1 cellular context compared by ENCODE assay signal in the genomic region with DNA sequence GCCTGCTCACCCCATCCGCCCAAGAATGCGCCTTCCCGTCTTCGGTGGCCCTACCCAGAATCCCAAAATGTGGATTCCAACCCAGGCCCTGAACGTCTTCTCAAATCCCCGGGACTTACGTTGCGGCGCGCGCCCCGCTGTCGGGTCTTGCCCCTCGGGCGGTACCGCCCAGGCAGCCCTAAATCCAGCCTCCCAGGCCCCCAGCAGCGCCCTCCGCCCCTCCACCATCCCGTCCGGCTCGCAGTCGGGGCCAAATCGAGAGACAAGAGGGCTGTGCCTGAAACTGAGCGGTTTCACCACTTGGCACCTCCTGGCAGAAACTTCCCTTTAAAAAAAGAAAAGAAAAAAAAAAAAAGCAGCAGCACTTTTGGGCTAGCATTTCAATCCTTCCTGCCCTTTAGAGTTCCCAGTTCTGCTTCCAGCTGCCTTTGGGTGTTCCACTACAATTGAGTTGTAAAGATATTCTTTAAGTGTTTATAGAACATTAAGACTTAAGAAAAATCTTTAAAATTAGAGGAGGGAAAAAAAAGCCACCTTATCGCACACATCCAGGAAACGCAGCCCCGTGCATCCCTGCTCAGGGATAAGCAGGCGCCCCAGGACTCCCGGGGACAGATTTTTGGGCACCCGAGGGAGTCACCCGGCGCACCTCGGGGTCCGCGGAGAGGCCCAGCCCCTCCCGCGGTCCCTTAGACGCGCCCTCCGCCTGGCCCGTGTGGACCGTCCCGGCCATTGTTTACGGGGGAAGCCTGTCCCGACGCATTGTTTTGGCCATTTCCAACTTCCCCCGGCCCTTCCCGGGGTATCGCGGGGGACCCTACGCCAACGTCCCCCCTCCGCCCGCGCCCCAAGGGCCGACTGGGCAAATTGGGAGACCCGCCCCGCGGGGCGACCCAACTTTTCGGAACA.
TF ChIP-seq lines count a peak whose summit lies in the region.

No MANE protein-coding gene starts in this region.

TF ChIP-seq in SK-N-SH, 30 proteins besides CTCF, POLR2A, EP300 and RAD21:
- TF ChIP-seq TCF12 (IDR thresholded peaks at IDR 0.05): no peak
- TF ChIP-seq, protein P1, sequence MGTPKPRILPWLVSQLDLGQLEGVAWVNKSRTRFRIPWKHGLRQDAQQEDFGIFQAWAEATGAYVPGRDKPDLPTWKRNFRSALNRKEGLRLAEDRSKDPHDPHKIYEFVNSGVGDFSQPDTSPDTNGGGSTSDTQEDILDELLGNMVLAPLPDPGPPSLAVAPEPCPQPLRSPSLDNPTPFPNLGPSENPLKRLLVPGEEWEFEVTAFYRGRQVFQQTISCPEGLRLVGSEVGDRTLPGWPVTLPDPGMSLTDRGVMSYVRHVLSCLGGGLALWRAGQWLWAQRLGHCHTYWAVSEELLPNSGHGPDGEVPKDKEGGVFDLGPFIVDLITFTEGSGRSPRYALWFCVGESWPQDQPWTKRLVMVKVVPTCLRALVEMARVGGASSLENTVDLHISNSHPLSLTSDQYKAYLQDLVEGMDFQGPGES (IDR thresholded peaks at IDR 0.05; ENCODE audit: low read depth, low read length): no peak
- no peak for TF ChIP-seq EZH2phosphoT487 (IDR thresholded peaks at IDR 0.05; ENCODE audit: borderline replicate concordance, low read depth)
- TF ChIP-seq YY1 (IDR thresholded peaks at IDR 0.05; ENCODE audit: low read depth): no peak
- no peak for TF ChIP-seq SIN3A (IDR thresholded peaks at IDR 0.05; ENCODE audit: borderline replicate concordance, low read depth, low read length)
- no peak for TF ChIP-seq GABPA (IDR thresholded peaks at IDR 0.05; ENCODE audit: low read depth)
- TF ChIP-seq TAF1 (IDR thresholded peaks at IDR 0.05; ENCODE audit: borderline replicate concordance, low read depth, low read length): no peak
- no peak for TF ChIP-seq GATA2 (CRISPR knock-in tag; IDR thresholded peaks at IDR 0.05)
- no peak for TF ChIP-seq FOSL2 (IDR thresholded peaks at IDR 0.05; ENCODE audit: borderline replicate concordance, low read depth)
- TF ChIP-seq NRF1 (IDR thresholded peaks at IDR 0.05; ENCODE audit: low read depth, low read length): no peak
- TF ChIP-seq MXI1 (IDR thresholded peaks at IDR 0.05; ENCODE audit: low read depth, low read length): no peak
- TF ChIP-seq CHD2 (IDR thresholded peaks at IDR 0.05; ENCODE audit: low read length, partially characterized antibody): no peak
- TF ChIP-seq RFX5 (IDR thresholded peaks at IDR 0.05; ENCODE audit: low read length): no peak
- no peak for TF ChIP-seq RXRA (IDR thresholded peaks at IDR 0.05; ENCODE audit: borderline replicate concordance, low read depth)
- no peak for TF ChIP-seq FOXM1 (IDR thresholded peaks at IDR 0.05; ENCODE audit: low read depth)
- TF ChIP-seq, protein P2, sequence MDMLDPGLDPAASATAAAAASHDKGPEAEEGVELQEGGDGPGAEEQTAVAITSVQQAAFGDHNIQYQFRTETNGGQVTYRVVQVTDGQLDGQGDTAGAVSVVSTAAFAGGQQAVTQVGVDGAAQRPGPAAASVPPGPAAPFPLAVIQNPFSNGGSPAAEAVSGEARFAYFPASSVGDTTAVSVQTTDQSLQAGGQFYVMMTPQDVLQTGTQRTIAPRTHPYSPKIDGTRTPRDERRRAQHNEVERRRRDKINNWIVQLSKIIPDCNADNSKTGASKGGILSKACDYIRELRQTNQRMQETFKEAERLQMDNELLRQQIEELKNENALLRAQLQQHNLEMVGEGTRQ (IDR thresholded peaks at IDR 0.05; ENCODE audit: borderline replicate concordance, low read depth, low read length): no peak
- TF ChIP-seq, protein P3, sequence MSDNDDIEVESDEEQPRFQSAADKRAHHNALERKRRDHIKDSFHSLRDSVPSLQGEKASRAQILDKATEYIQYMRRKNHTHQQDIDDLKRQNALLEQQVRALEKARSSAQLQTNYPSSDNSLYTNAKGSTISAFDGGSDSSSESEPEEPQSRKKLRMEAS (IDR thresholded peaks at IDR 0.05; ENCODE audit: low read depth): no peak
- no peak for TF ChIP-seq TEAD4 (IDR thresholded peaks at IDR 0.05; ENCODE audit: borderline replicate concordance, insufficient read depth)
